8 cellular contexts compared by ENCODE assay signal in the genomic region with DNA sequence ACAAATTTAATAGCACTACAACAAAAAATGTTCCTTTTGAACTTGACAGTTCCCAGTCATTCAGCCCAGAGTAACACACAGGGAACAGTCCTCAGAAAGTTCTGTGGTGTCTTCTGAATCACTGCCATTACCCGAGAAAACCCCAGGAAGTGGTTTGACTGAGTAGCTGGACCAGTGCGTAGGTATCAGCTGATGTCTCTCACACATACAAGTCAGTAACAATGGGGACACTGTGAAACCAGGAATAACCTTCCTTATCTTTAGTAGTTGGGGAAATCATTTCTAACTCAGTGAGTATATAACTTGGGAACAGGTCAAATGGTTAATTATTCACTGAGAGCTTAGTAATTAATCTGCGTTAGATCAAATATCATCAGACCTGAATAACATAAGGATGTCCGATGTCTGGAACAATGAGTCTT.
DNase-seq lines count a peak whose midpoint lies in the region; ATAC-seq, FAIRE-seq and TF ChIP-seq lines count a peak whose summit lies in the region.

No MANE protein-coding gene starts in this region.

- intact Hi-C loops in PC-3 (cut with micrococcal nuclease) (no loop called here), HepG2 (cut with micrococcal nuclease; ENCODE audit: unreplicated experiment) (loop anchor here (2.0 kb wide), 1 partner anchor 31 kb away; no protein-coding TSS in a partner anchor)

- H3K4me1 ChIP-seq in PC-3 (ENCODE audit: insufficient read depth, low read length) = peaks cover 20% of the 10 kb centered on the region
- H3K4me1 ChIP-seq in HepG2 (ENCODE audit: insufficient read depth, low read length) = peaks cover 68% of the 10 kb centered on the region
- peaks cover 34 to 47% of the 10 kb centered on the region in 2 donors for H3K4me1 ChIP-seq in thoracic aorta (ENCODE audit: control insufficient read depth in 1 of 2, low read depth in 2 of 2)

- FAIRE-seq in HepG2 (lab: Jason Lieb, UNC) = no peak

- TF ChIP-seq POLR2A in HepG2 (IDR thresholded peaks at IDR 0.05; ENCODE audit: insufficient read depth in 1 of 2, low read depth in 2 of 2, low read length in 2 of 2) = no peak

- ATAC-seq in GM18502 (IDR thresholded peaks at IDR 0.05; ENCODE audit: poor library complexity, unreplicated experiment) (peak; percentile 91), HG02588 (IDR thresholded peaks at IDR 0.05; ENCODE audit: unreplicated experiment) (peak; percentile 97), PC-3 (peak; percentile 86), HepG2 (peak; percentile 49), thoracic aorta (ENCODE audit: insufficient number of reproducible peaks, low FRiP score, low read depth) (peak; percentile 93)

- no peak overlapping the region for H2AFZ ChIP-seq in PC-3 (ENCODE audit: low read length)
- H2AFZ ChIP-seq in HepG2 (ENCODE audit: low read length) = no peak overlapping the region

- H3K27me3 ChIP-seq in PC-3 (ENCODE audit: low read length) (no peaks in the 10 kb centered on the region), brain microvascular endothelial cell (replicated peaks) (no peaks in the 10 kb centered on the region), HepG2 (ENCODE audit: control insufficient read depth in 1 of 2, insufficient read depth in 2 of 2, low read length in 2 of 2) (no peaks in the 10 kb centered on the region), thoracic aorta (replicated peaks; ENCODE audit: insufficient read depth) (no peaks in the 10 kb centered on the region)

- H3K4me2 ChIP-seq in PC-3 (ENCODE audit: low read length) = peak overlapping the region; percentile 47
- peak overlapping the region; percentile 30; the same call in 1 of the 2 replicates for H3K4me2 ChIP-seq in HepG2 (ENCODE audit: low read depth, low read length)

- POLR2A ChIA-PET in PC-3 (lab: Charles Lee; ENCODE audit: unreplicated experiment) (no interaction called here), HepG2 (lab: Yijun Ruan, JAX) (no interaction called here)

- in situ Hi-C loops in brain microvascular endothelial cell (cut with HindIII; ENCODE audit: low pct_ligation_motif_present, low sequenced_read_pairs) (no loop called here), HepG2 (cut with HindIII; ENCODE audit: extremely low pct_ligation_motif_present, low pct_unique_long_range_greater_than_20kb) (no loop called here)

- TF ChIP-seq CTCF in PC-3 (conservative IDR thresholded peaks at IDR 0.05; ENCODE audit: low read depth, low read length) (no peak), brain microvascular endothelial cell (IDR thresholded peaks at IDR 0.05; ENCODE audit: low read depth, low read length, missing control alignments) (no peak), HepG2 (CRISPR knock-in tag; IDR thresholded peaks at IDR 0.05) (no peak), thoracic aorta (IDR thresholded peaks at IDR 0.05) (no peak)

- no peak overlapping the region for H3K4me3 ChIP-seq in PC-3 (ENCODE audit: low read length)
- H3K4me3 ChIP-seq in brain microvascular endothelial cell (ENCODE audit: low read depth, low read length) = no peak overlapping the region
- no peak overlapping the region for H3K4me3 ChIP-seq in HepG2 (replicated peaks in 1 of 3; ENCODE audit: insufficient read depth in 1 of 3, low read depth in 2 of 3, low read length in 3 of 3)
- H3K4me3 ChIP-seq in thoracic aorta = no peak overlapping the region

- peak overlapping the region; percentile 53 for H3K9ac ChIP-seq in PC-3 (ENCODE audit: low read length)
- no peak overlapping the region for H3K9ac ChIP-seq in HepG2 (ENCODE audit: insufficient read depth, low read depth, low read length)

- no peaks in the 10 kb centered on the region for H3K36me3 ChIP-seq in PC-3 (ENCODE audit: low read depth, low read length)
- no peaks in the 10 kb centered on the region for H3K36me3 ChIP-seq in brain microvascular endothelial cell (replicated peaks)
- no peaks in the 10 kb centered on the region for H3K36me3 ChIP-seq in HepG2 (replicated peaks in 1 of 2; ENCODE audit: control insufficient read depth in 1 of 2, insufficient read depth in 2 of 2, low read length in 2 of 2)
- no peaks in the 10 kb centered on the region for H3K36me3 ChIP-seq in thoracic aorta

- peak overlapping the region; percentile 78 for H3K27ac ChIP-seq in PC-3 (ENCODE audit: low read length)
- H3K27ac ChIP-seq in brain microvascular endothelial cell = peak overlapping the region; percentile 94
- no peak overlapping the region for H3K27ac ChIP-seq in HepG2 (ENCODE audit: extremely low read length, insufficient read depth, low read length)
- peak overlapping the region; percentile 33 to 52 for H3K27ac ChIP-seq in thoracic aorta

- H3K9me2 ChIP-seq in PC-3 (replicated peaks; ENCODE audit: low read length) = no peaks in the 10 kb centered on the region

- TF ChIP-seq EP300 in HepG2 (IDR thresholded peaks at IDR 0.05; ENCODE audit: low read depth in 2 of 2, low read length in 2 of 2) = peak in 1 of 2 experiments; percentile 49; a peak in 1 of 4 replicates
- TF ChIP-seq EP300 in HepG2 (CRISPR knock-in tag; IDR thresholded peaks at IDR 0.05; ENCODE audit: borderline replicate concordance) = no peak

- WGBS in HepG2 (ENCODE audit: low lambda C conversion rate) = 46% methylated on average over 4 of the region's 4 CpGs

- no peak for TF ChIP-seq RAD21 in HepG2 (CRISPR knock-in tag; IDR thresholded peaks at IDR 0.05)

- no peaks in the 10 kb centered on the region for H4K20me1 ChIP-seq in PC-3 (ENCODE audit: low read length)
- H4K20me1 ChIP-seq in HepG2 (ENCODE audit: insufficient read depth, low read length) = peaks cover 6% of the 10 kb centered on the region; the same call in 1 of the 2 replicates

- CTCF ChIA-PET in PC-3 (lab: Charles Lee) = no interaction called here
- CTCF ChIA-PET in HepG2 (lab: Yijun Ruan, JAX; ENCODE audit: low intra/inter-chr PET ratio, low total read pairs) = no interaction called here

- BruUV-seq in PC-3 (replicated peaks; lab: Mats Ljungman, UMichigan) (no TSS peak), HepG2 (replicated peaks; lab: Mats Ljungman, UMichigan) (no TSS peak)

- H3F3A ChIP-seq in PC-3 (ENCODE audit: low read length, unreplicated experiment) = no peaks in the 10 kb centered on the region

- DNase-seq in PC-3 (peak; percentile 68), brain microvascular endothelial cell (peak; percentile 97), HepG2 (ENCODE audit: low spot score) (peak; percentile 83), thoracic aorta (ENCODE audit: low spot score) (no peak), NCI-H524 treated with DMSO at 0.1 percent for 48 hours (lab: John Stamatoyannopoulos, UW) (no peak), iPS-NIHi7 (ENCODE audit: extremely low spot score) (no peak)

- H3K79me2 ChIP-seq in PC-3 (ENCODE audit: low read length) = peaks cover 45% of the 10 kb centered on the region
- peaks cover 5% of the 10 kb centered on the region for H3K79me2 ChIP-seq in HepG2 (ENCODE audit: insufficient read depth, low read length)

- H3K9me3 ChIP-seq in PC-3 (ENCODE audit: low read length) = no peaks in the 10 kb centered on the region
- no peaks in the 10 kb centered on the region for H3K9me3 ChIP-seq in HepG2 (ENCODE audit: low read length)
- no peaks in the 10 kb centered on the region for H3K9me3 ChIP-seq in thoracic aorta

TF ChIP-seq in HepG2, 621 proteins besides CTCF, POLR2A, EP300 and RAD21 (continues in another document):
- TF ChIP-seq NCOR1 (IDR thresholded peaks at IDR 0.05; ENCODE audit: borderline replicate concordance, low read length) = peak; percentile 44; the same call in 1 of the 2 replicates
- peak; percentile 43; the same call in 1 of the 2 replicates for TF ChIP-seq BCL6 (CRISPR knock-in tag; IDR thresholded peaks at IDR 0.05)
- no peak for TF ChIP-seq SMARCE1 (IDR thresholded peaks at IDR 0.05; ENCODE audit: borderline replicate concordance)
- 0 out of 2 replicates have a peak, but pooled peaks have one; percentile 5 for TF ChIP-seq FOSL2 (CRISPR knock-in tag; IDR thresholded peaks at IDR 0.05)
- TF ChIP-seq SOX6 (IDR thresholded peaks at IDR 0.05) = no peak
- TF ChIP-seq SOX6 (CRISPR knock-in tag; IDR thresholded peaks at IDR 0.05) = peak; percentile 35; the same call in 1 of the 2 replicates
- no peak for TF ChIP-seq NFE2 (CRISPR knock-in tag; IDR thresholded peaks at IDR 0.05)
- TF ChIP-seq, protein P1, sequence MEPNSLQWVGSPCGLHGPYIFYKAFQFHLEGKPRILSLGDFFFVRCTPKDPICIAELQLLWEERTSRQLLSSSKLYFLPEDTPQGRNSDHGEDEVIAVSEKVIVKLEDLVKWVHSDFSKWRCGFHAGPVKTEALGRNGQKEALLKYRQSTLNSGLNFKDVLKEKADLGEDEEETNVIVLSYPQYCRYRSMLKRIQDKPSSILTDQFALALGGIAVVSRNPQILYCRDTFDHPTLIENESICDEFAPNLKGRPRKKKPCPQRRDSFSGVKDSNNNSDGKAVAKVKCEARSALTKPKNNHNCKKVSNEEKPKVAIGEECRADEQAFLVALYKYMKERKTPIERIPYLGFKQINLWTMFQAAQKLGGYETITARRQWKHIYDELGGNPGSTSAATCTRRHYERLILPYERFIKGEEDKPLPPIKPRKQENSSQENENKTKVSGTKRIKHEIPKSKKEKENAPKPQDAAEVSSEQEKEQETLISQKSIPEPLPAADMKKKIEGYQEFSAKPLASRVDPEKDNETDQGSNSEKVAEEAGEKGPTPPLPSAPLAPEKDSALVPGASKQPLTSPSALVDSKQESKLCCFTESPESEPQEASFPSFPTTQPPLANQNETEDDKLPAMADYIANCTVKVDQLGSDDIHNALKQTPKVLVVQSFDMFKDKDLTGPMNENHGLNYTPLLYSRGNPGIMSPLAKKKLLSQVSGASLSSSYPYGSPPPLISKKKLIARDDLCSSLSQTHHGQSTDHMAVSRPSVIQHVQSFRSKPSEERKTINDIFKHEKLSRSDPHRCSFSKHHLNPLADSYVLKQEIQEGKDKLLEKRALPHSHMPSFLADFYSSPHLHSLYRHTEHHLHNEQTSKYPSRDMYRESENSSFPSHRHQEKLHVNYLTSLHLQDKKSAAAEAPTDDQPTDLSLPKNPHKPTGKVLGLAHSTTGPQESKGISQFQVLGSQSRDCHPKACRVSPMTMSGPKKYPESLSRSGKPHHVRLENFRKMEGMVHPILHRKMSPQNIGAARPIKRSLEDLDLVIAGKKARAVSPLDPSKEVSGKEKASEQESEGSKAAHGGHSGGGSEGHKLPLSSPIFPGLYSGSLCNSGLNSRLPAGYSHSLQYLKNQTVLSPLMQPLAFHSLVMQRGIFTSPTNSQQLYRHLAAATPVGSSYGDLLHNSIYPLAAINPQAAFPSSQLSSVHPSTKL (CRISPR knock-in tag; IDR thresholded peaks at IDR 0.05) = peak; percentile 30; the same call in 1 of the 2 replicates
- TF ChIP-seq SOX13 (IDR thresholded peaks at IDR 0.05) = no peak
- TF ChIP-seq SOX13 (CRISPR knock-in tag; conservative IDR thresholded peaks at IDR 0.05 in 1 of 2, IDR thresholded peaks at IDR 0.05 in 1 of 2) = peak in 1 of 2 experiments; percentile 71; a peak in 2 of 4 replicates
- no peak for TF ChIP-seq ARNT2 (CRISPR knock-in tag; IDR thresholded peaks at IDR 0.05; ENCODE audit: low read depth)
- peak; percentile 67; the same call in 1 of the 2 replicates for TF ChIP-seq SOX5 (CRISPR knock-in tag; IDR thresholded peaks at IDR 0.05; ENCODE audit: borderline replicate concordance)
- TF ChIP-seq HOXD1 (CRISPR knock-in tag; IDR thresholded peaks at IDR 0.05) = no peak

Comparison
In these comparisons a context has a peak if more than half of its experiments do, and no peak if none do; other contexts are left out.
1. DNase-seq: peak in PC-3 (single experiment), brain microvascular endothelial cell (single experiment) and HepG2 (single experiment); none in thoracic aorta (single experiment), NCI-H524 treated with DMSO at 0.1 percent for 48 hours (single experiment) and iPS-NIHi7 (single experiment).
2. Peak in every context shown above with its lines, with median percentiles within 50 percentile points of each other: ATAC-seq.